13 cellular contexts compared by ENCODE assay signal in genomic region chr2:200603972-200604371, GRCh38. TPM values are rescaled to one million over a fixed set of nuclear protein-coding genes. Genes with fewer than 3 reads are reported as not detected.
DNase-seq lines count a peak whose midpoint lies in the region; ATAC-seq and TF ChIP-seq lines count a peak whose summit lies in the region.
"Had no signal": no experiment of that assay in that cellular context is flagged by ENCODE, and none has a peak within 500 bp of the region (broad histone marks: within the 10 kb centered on the region; RNA-seq: fewer than 3 reads in every experiment).

No MANE protein-coding gene starts in this region.

- H4K20me1 ChIP-seq in GM23248 (ENCODE audit: insufficient read depth) = no peaks in the 10 kb centered on the region

- in situ Hi-C loops in GM23248 (cut with MboI) = no loop called here

- no peak for TF ChIP-seq CTCF in RWPE1 (conservative IDR thresholded peaks at IDR 0.05; ENCODE audit: low read depth)
- no peak for TF ChIP-seq CTCF in mucosa of descending colon (IDR thresholded peaks at IDR 0.05)

- H3K4me3 ChIP-seq in GM23248 (peak overlapping the region; percentile 29; the same call in 1 of the 2 replicates), mucosa of descending colon (no peak overlapping the region)
- H3K4me3 ChIP-seq: right atrium auricular region had no signal

- no peaks in the 10 kb centered on the region for H3K27me3 ChIP-seq in GM23248 (replicated peaks; ENCODE audit: insufficient read depth)
- H3K27me3 ChIP-seq: right atrium auricular region had no signal

- peak overlapping the region; percentile 55 for H2AFZ ChIP-seq in GM23248

- peak overlapping the region; percentile 59 for H3K4me2 ChIP-seq in GM23248 (ENCODE audit: unreplicated experiment)

- 68 to 70% methylated on average over 3 of the region's 3 CpGs for WGBS in GM23248 (ENCODE audit: low coverage in 1 of 2, low lambda C conversion rate in 2 of 2, missing lambda C conversion rate in 2 of 2), 2 experiments

- peak; percentile 77 for DNase-seq in GM23248
- DNase-seq in RWPE1 (ENCODE audit: low spot score) = peak; percentile 76
- peak; percentile 39 for DNase-seq in epithelial cell of prostate (ENCODE audit: low read depth, low spot score)
- no peak for DNase-seq in mucosa of descending colon
- DNase-seq in NCI-H2171 treated with DMSO at 0.1 percent for 48 hours (lab: John Stamatoyannopoulos, UW) = no peak
- DNase-seq in SKM-1 (lab: John Stamatoyannopoulos, UW; ENCODE audit: unreplicated experiment) = no peak
- no peak for DNase-seq in T-helper 2 cell
- DNase-seq in DMS79 (lab: John Stamatoyannopoulos, UW) = no peak
- DNase-seq: activated effector memory CD4-positive, alpha-beta T cell treated with Interleukin-2 at 50 U/mL for 16 hours; CD8-positive, alpha-beta T cell; natural killer cell; NCI-H187 had no signal

- POLR2A ChIA-PET in RWPE1 (lab: Yijun Ruan, JAX; ENCODE audit: low non-redundant PET) = no interaction called here

- H3K4me1 ChIP-seq in GM23248 (ENCODE audit: insufficient read depth) (peaks cover 27% of the 10 kb centered on the region), mucosa of descending colon (ENCODE audit: low read depth) (no peaks in the 10 kb centered on the region)
- H3K4me1 ChIP-seq: right atrium auricular region had no signal

- no peaks in the 10 kb centered on the region for H3K9me2 ChIP-seq in GM23248 (ENCODE audit: insufficient read depth)

- H3K36me3 ChIP-seq in GM23248 (ENCODE audit: low read depth) (peaks cover 3% of the 10 kb centered on the region; the same call in 1 of the 2 replicates), mucosa of descending colon (ENCODE audit: low read depth) (no peaks in the 10 kb centered on the region)
- H3K36me3 ChIP-seq: right atrium auricular region had no signal

- H3K9me3 ChIP-seq in GM23248 (ENCODE audit: low read depth) = no peaks in the 10 kb centered on the region
- no peaks in the 10 kb centered on the region for H3K9me3 ChIP-seq in mucosa of descending colon
- H3K9me3 ChIP-seq: right atrium auricular region had no signal

- H3K9ac ChIP-seq in GM23248 = no peak overlapping the region

- CTCF ChIA-PET in RWPE1 (lab: Yijun Ruan, JAX) = no interaction called here

- peak; percentile 39 for ATAC-seq in mucosa of descending colon
- ATAC-seq: CD8-positive, alpha-beta T cell; natural killer cell had no signal

- intact Hi-C loops in mucosa of descending colon (cut with DNase I, micrococcal nuclease) = no loop called here

- H3K79me2 ChIP-seq in GM23248 (ENCODE audit: insufficient read depth) = no peaks in the 10 kb centered on the region

- H3F3A ChIP-seq in GM23248 (ENCODE audit: insufficient read depth) = peaks cover 28% of the 10 kb centered on the region

- H3K27ac ChIP-seq in GM23248 = peak overlapping the region; percentile 61
- peak overlapping the region; percentile 75 for H3K27ac ChIP-seq in RWPE1
- H3K27ac ChIP-seq in epithelial cell of prostate = peak overlapping the region; percentile 90

RNA-seq across cellular contexts. Expression of gene AOX1, which starts 18.2 kb away (rescaled TPM):
- total RNA-seq in GM23248 (2014; rRNA removed; shearing (Covaris generic)) = 46.0 and 47.9 TPM in 2 replicates
- 18.9 and 20.5 TPM in 2 replicates for polyA plus RNA-seq in GM23248 (2016; fragmentation: Nextera tagmentation; extraction: Ambion mirVana)
- 10 to 100 TPM in 2 of 3 donors, 1 to 10 TPM in 1; 1.9 to 33.9 (median 17.8) TPM for total RNA-seq in mucosa of descending colon
- total RNA-seq: CD8-positive, alpha-beta T cell; natural killer cell had no signal

Comparison
In these comparisons a context has a peak if more than half of its experiments do, and no peak if none do; other contexts are left out.
1. DNase-seq: peak in GM23248 (single experiment), RWPE1 (single experiment) and epithelial cell of prostate (single experiment); none in mucosa of descending colon (0 of 3), NCI-H2171 treated with DMSO at 0.1 percent for 48 hours (single experiment), SKM-1 (single experiment), T-helper 2 cell (0 of 5) and DMS79 (single experiment).
2. Peak in every context shown above with its lines, with median percentiles within 50 percentile points of each other: H3K27ac ChIP-seq.